9 cellular contexts compared by ENCODE assay signal in the genomic region with DNA sequence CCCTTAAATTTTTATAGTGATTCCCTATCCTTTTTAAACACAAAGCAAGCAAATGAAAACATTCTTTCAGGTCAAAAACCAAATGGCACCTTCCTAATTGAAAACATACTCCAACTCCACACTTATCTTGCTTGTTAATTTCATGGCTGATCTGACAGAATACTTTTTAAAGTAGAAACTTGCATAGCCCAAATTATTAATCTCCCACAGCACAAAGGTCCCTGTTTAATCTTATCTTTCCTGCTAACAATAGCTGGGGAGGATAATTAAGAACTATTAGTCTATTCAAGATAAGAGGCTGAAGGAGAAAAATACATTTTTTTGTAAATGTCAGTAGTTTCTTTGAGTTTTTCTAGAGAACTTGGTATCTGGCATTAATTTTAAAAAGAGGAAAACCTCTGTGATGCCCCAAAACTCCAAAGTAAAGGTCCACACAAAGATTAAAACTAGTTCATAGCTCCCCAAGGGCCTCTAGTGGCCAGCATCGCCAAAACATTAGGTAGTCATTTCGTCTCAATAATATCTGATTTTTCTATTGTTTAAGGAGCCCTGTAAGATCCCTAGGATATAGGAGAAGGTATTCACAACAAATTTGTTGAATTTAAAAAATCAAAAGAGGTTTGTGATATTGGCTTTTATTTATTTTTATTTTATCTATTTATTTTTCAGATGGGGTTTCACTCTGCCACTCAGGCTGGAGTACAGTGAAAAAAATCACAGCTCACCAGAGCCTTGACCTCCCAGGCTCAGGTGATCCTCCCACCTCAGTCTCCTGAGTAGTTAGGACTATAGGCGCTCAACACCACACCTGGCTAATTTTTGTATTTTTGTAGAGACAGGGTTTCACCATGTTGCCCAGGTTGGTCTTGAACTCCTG. TPM values are rescaled to one million over a fixed set of nuclear protein-coding genes. Genes with fewer than 3 reads are reported as not detected.
DNase-seq lines count a peak whose midpoint lies in the region; ATAC-seq, FAIRE-seq and TF ChIP-seq lines count a peak whose summit lies in the region.
"Had no signal": no experiment of that assay in that cellular context is flagged by ENCODE, and none has a peak within 500 bp of the region (broad histone marks: within the 10 kb centered on the region; RNA-seq: fewer than 3 reads in every experiment).

No MANE protein-coding gene starts in this region.

- H3K4me1 Mint-ChIP-seq in activated B cell treated with CpG ODN at 0.5 μM for 24 hours (peaks cover 24% of the 10 kb centered on the region), natural killer cell (peaks cover 5% of the 10 kb centered on the region in 2 donors)

- H3K9ac ChIP-seq in endothelial cell of umbilical vein (replicated peaks; ENCODE audit: extremely low read depth, insufficient read depth, low read length), result no peak overlapping the region

- no TSS peak for BruUV-seq in endothelial cell of umbilical vein (replicated peaks; lab: Mats Ljungman, UMichigan)

- no peaks in the 10 kb centered on the region for H3K79me2 ChIP-seq in endothelial cell of umbilical vein (ENCODE audit: control insufficient read depth, insufficient read depth, low read length)

- peak overlapping the region; percentile 18 for H2AFZ ChIP-seq in endothelial cell of umbilical vein (ENCODE audit: low read depth, low read length)

- CTCF ChIA-PET in activated B cell treated with CpG ODN at 0.5 μM for 24 hours (lab: Charles Lee) (interaction anchor here (0.6 to 3.4 kb wide), 30 partner anchors 14 to 626 kb away, joined by 3 to 34 read pairs (median 4); a partner anchor contains a TSS), endothelial cell of umbilical vein (lab: Charles Lee) (interaction anchor here (0.7 to 4.5 kb wide), 47 partner anchors 9 to 627 kb away, joined by 3 to 38 read pairs (median 4); a partner anchor contains a TSS)

- H3K4me1 ChIP-seq in endothelial cell of umbilical vein (ENCODE audit: control insufficient read depth, extremely low read depth, insufficient read depth, low read length), result peaks cover 20% of the 10 kb centered on the region

- H4K20me1 ChIP-seq in endothelial cell of umbilical vein (replicated peaks; ENCODE audit: control insufficient read depth, extremely low read depth, insufficient read depth, low read length), result no peaks in the 10 kb centered on the region

- H3K27ac Mint-ChIP-seq in activated B cell treated with CpG ODN at 0.5 μM for 24 hours (peak overlapping the region; percentile 26), natural killer cell (no peak overlapping the region)
- H3K27ac Mint-ChIP-seq: dendritic cell treated with granulocyte-macrophage colony-stimulating factor and Interleukin-4, amounts not matched to agents 40 ng/mL and 50 ng/mL, for 4 days had no signal

- H3K36me3 Mint-ChIP-seq in activated B cell treated with CpG ODN at 0.5 μM for 24 hours (ENCODE audit: low read depth) (no peaks in the 10 kb centered on the region), natural killer cell (no peaks in the 10 kb centered on the region)

- no peaks in the 10 kb centered on the region for H3K9me3 ChIP-seq in endothelial cell of umbilical vein (replicated peaks; ENCODE audit: control insufficient read depth, insufficient read depth, low read length)

- no peak overlapping the region for H3K4me2 ChIP-seq in endothelial cell of umbilical vein (ENCODE audit: insufficient read depth, low read length)

- TF ChIP-seq POLR2A in endothelial cell of umbilical vein (IDR thresholded peaks at IDR 0.05; ENCODE audit: low read depth, low read length), result no peak

- dilution Hi-C loops in endothelial cell of umbilical vein (cut with MboI; ENCODE audit: extremely low pct_ligation_motif_present, low sequenced_read_pairs), result no loop called here

- peak; percentile 4 for FAIRE-seq in endothelial cell of umbilical vein (lab: Jason Lieb, UNC)

- H3K4me3 Mint-ChIP-seq in activated B cell treated with CpG ODN at 0.5 μM for 24 hours (no peak overlapping the region), natural killer cell (no peak overlapping the region)
- H3K4me3 Mint-ChIP-seq: dendritic cell treated with granulocyte-macrophage colony-stimulating factor and Interleukin-4, amounts not matched to agents 40 ng/mL and 50 ng/mL, for 4 days had no signal

- DNase-seq in NCI-H2196 (lab: John Stamatoyannopoulos, UW; ENCODE audit: unreplicated experiment) (peak; percentile 16), NCI-H2196 treated with DMSO at 0.1 percent for 48 hours (lab: John Stamatoyannopoulos, UW; ENCODE audit: unreplicated experiment) (no peak), activated B cell treated with CpG ODN at 0.5 μM for 24 hours (no peak), endothelial cell of umbilical vein (ENCODE audit: low read depth, low spot score) (peak; percentile 70), natural killer cell (no peak), sciatic nerve (ENCODE audit: low spot score) (no peak)

- no peaks in the 10 kb centered on the region for H3K27me3 Mint-ChIP-seq in activated B cell treated with CpG ODN at 0.5 μM for 24 hours
- H3K27me3 Mint-ChIP-seq in natural killer cell (ENCODE audit: low read depth in 2 of 2), result peaks cover 0 to 2% of the 10 kb centered on the region in 2 donors
- H3K27me3 Mint-ChIP-seq: dendritic cell treated with granulocyte-macrophage colony-stimulating factor and Interleukin-4, amounts not matched to agents 40 ng/mL and 50 ng/mL, for 4 days had no signal

- TF ChIP-seq CTCF in LNCAP (IDR thresholded peaks at IDR 0.05) (peak; percentile 73), activated B cell treated with CpG ODN at 0.5 μM for 24 hours (IDR thresholded peaks at IDR 0.05) (peak; percentile 25), endothelial cell of umbilical vein (IDR thresholded peaks at IDR 0.05; ENCODE audit: extremely low read depth in 1 of 2, insufficient read depth in 1 of 2, low read depth in 1 of 2, low read length in 2 of 2) (peak; percentile 59 to 66), natural killer cell (IDR thresholded peaks at IDR 0.05) (peak; percentile 76)

- no peaks in the 10 kb centered on the region for H3K9me1 ChIP-seq in endothelial cell of umbilical vein (replicated peaks; ENCODE audit: control insufficient read depth, extremely low read depth, insufficient read depth, low read length)

- H3K9me3 Mint-ChIP-seq in activated B cell treated with CpG ODN at 0.5 μM for 24 hours (no peaks in the 10 kb centered on the region), natural killer cell (no peaks in the 10 kb centered on the region)

- ATAC-seq in activated B cell treated with CpG ODN at 0.5 μM for 24 hours (ENCODE audit: low read depth), result peak; percentile 74
- ATAC-seq in natural killer cell, result peak in 2 of 3 donors; percentile 64 to 67
- ATAC-seq in sciatic nerve, result no peak
- no peak for ATAC-seq in HG03196 (IDR thresholded peaks at IDR 0.05; ENCODE audit: unreplicated experiment)

- intact Hi-C loops in activated B cell treated with CpG ODN at 0.5 μM for 24 hours (cut with micrococcal nuclease) (loop anchor here (1.0 to 5.0 kb wide), 8 partner anchors 83 to 626 kb away; no protein-coding TSS in a partner anchor), endothelial cell of umbilical vein (cut with micrococcal nuclease) (loop anchor here (1.0 kb wide), 7 partner anchors 41 to 626 kb away; no protein-coding TSS in a partner anchor), natural killer cell (cut with micrococcal nuclease) (loop anchor here (1.0 to 10.0 kb wide), 2 partner anchors 324 to 628 kb away; no protein-coding TSS in a partner anchor), sciatic nerve (cut with DNase I) (loop anchor here (10.0 kb wide), 1 partner anchor 318 kb away; no protein-coding TSS in a partner anchor)

- no peak overlapping the region for H3K27ac ChIP-seq in endothelial cell of umbilical vein (ENCODE audit: insufficient read depth, low read depth, low read length)

- no peak overlapping the region for H3K4me3 ChIP-seq in endothelial cell of umbilical vein (replicated peaks in 1 of 3; ENCODE audit: insufficient read depth in 1 of 3, low read depth in 1 of 3, low read length in 3 of 3)

- no peaks in the 10 kb centered on the region for H3K36me3 ChIP-seq in endothelial cell of umbilical vein (ENCODE audit: control insufficient read depth in 2 of 2, extremely low read depth in 1 of 2, insufficient read depth in 2 of 2, low read length in 2 of 2)

- peaks cover 0 to 3% of the 10 kb centered on the region in 2 experiments for H3K27me3 ChIP-seq in endothelial cell of umbilical vein (ENCODE audit: control insufficient read depth in 2 of 2, insufficient read depth in 2 of 2, low read length in 2 of 2)

- POLR2A ChIA-PET in activated B cell treated with CpG ODN at 0.5 μM for 24 hours (lab: Charles Lee) (interaction anchor here (0.6 to 3.4 kb wide), 8 partner anchors 62 to 300 kb away, joined by 3 to 14 read pairs (median 4); no protein-coding TSS in a partner anchor), endothelial cell of umbilical vein (lab: Charles Lee) (no interaction called here)

RNA-seq across cellular contexts. Expression of a gene that starts 14.7 kb away (rescaled TPM):
- 0.49 and 0.98 TPM in 2 replicates for total RNA-seq in activated B cell treated with CpG ODN at 0.5 μM for 24 hours
- total RNA-seq in endothelial cell of umbilical vein, result 0.58 and 0.99 TPM in 2 replicates
- polyA plus RNA-seq in endothelial cell of umbilical vein, result 0.25 and 0.40 TPM in 2 replicates
- polyA plus RNA-seq in endothelial cell of umbilical vein (2011; cell fraction: cytosol; rRNA removed), result 0.35 and 0.37 TPM in 2 replicates
- 0.73 and 1.6 TPM in 2 replicates for polyA plus RNA-seq in endothelial cell of umbilical vein (2011; cell fraction: nucleus; rRNA removed)
- polyA plus RNA-seq in endothelial cell of umbilical vein (2012), result 0.83 and 0.96 TPM in 2 replicates
- polyA minus RNA-seq in endothelial cell of umbilical vein, result not detected in 2 replicates
- not detected for polyA minus RNA-seq in endothelial cell of umbilical vein (2011; cell fraction: cytosol; rRNA and poly(A)+ RNA removed)
- 0.77 TPM in 1 of 2 replicates, not detected in the other for polyA minus RNA-seq in endothelial cell of umbilical vein (2011; cell fraction: nucleus; rRNA and poly(A)+ RNA removed)
- total RNA-seq in natural killer cell, result 1 to 10 TPM; 1.8 to 2.2 (median 1.9) TPM
- 3.5 TPM for total RNA-seq in sciatic nerve

RNA-seq across cellular contexts. Expression of a gene that starts 15.0 kb away (rescaled TPM):
- total RNA-seq in activated B cell treated with CpG ODN at 0.5 μM for 24 hours, result 16.7 and 20.4 TPM in 2 replicates
- total RNA-seq in endothelial cell of umbilical vein, result 15.7 and 18.0 TPM in 2 replicates
- polyA plus RNA-seq in endothelial cell of umbilical vein, result 5.1 and 7.6 TPM in 2 replicates
- 9.8 and 11.9 TPM in 2 replicates for polyA plus RNA-seq in endothelial cell of umbilical vein (2011; cell fraction: cytosol; rRNA removed)
- 15.3 and 20.2 TPM in 2 replicates for polyA plus RNA-seq in endothelial cell of umbilical vein (2011; cell fraction: nucleus; rRNA removed)
- 11.8 and 18.7 TPM in 2 replicates for polyA plus RNA-seq in endothelial cell of umbilical vein (2012)
- polyA minus RNA-seq in endothelial cell of umbilical vein, result 2.6 and 3.9 TPM in 2 replicates
- polyA minus RNA-seq in endothelial cell of umbilical vein (2011; cell fraction: cytosol; rRNA and poly(A)+ RNA removed), result 5.2 TPM
- 6.9 and 7.8 TPM in 2 replicates for polyA minus RNA-seq in endothelial cell of umbilical vein (2011; cell fraction: nucleus; rRNA and poly(A)+ RNA removed)
- total RNA-seq in natural killer cell, result 10 to 100 TPM; 18.9 to 25.6 (median 24.5) TPM
- 10.2 TPM for total RNA-seq in sciatic nerve

RNA-seq across cellular contexts. Expression of a gene that starts 15.0 kb away (rescaled TPM):
- 14.9 and 16.5 TPM in 2 replicates for total RNA-seq in activated B cell treated with CpG ODN at 0.5 μM for 24 hours
- total RNA-seq in endothelial cell of umbilical vein, result 13.1 and 13.6 TPM in 2 replicates
- polyA plus RNA-seq in endothelial cell of umbilical vein, result 4.1 and 4.8 TPM in 2 replicates
- polyA plus RNA-seq in endothelial cell of umbilical vein (2011; cell fraction: cytosol; rRNA removed), result 4.6 and 4.7 TPM in 2 replicates
- polyA plus RNA-seq in endothelial cell of umbilical vein (2011; cell fraction: nucleus; rRNA removed), result 8.3 and 9.7 TPM in 2 replicates
- polyA plus RNA-seq in endothelial cell of umbilical vein (2012), result 8.3 and 10.6 TPM in 2 replicates
- 12.1 and 15.2 TPM in 2 replicates for polyA minus RNA-seq in endothelial cell of umbilical vein
- polyA minus RNA-seq in endothelial cell of umbilical vein (2011; cell fraction: cytosol; rRNA and poly(A)+ RNA removed), result 14.5 TPM
- polyA minus RNA-seq in endothelial cell of umbilical vein (2011; cell fraction: nucleus; rRNA and poly(A)+ RNA removed), result 16.1 and 17.5 TPM in 2 replicates
- 10 to 100 TPM; 19.6 to 25.1 (median 24.0) TPM for total RNA-seq in natural killer cell
- 7.8 TPM for total RNA-seq in sciatic nerve

RNA-seq across cellular contexts. Expression of a gene that starts 48.4 kb away (rescaled TPM):
- 263 and 286 TPM in 2 replicates for total RNA-seq in activated B cell treated with CpG ODN at 0.5 μM for 24 hours
- total RNA-seq in endothelial cell of umbilical vein, result 168 and 176 TPM in 2 replicates
- 27.0 and 39.2 TPM in 2 replicates for polyA plus RNA-seq in endothelial cell of umbilical vein
- 48.9 and 51.3 TPM in 2 replicates for polyA plus RNA-seq in endothelial cell of umbilical vein (2011; cell fraction: cytosol; rRNA removed)
- 58.9 and 73.2 TPM in 2 replicates for polyA plus RNA-seq in endothelial cell of umbilical vein (2011; cell fraction: nucleus; rRNA removed)
- polyA plus RNA-seq in endothelial cell of umbilical vein (2012), result 147 and 210 TPM in 2 replicates
- polyA minus RNA-seq in endothelial cell of umbilical vein, result 34.2 and 34.9 TPM in 2 replicates
- 14.4 TPM for polyA minus RNA-seq in endothelial cell of umbilical vein (2011; cell fraction: cytosol; rRNA and poly(A)+ RNA removed)
- 50.2 and 65.1 TPM in 2 replicates for polyA minus RNA-seq in endothelial cell of umbilical vein (2011; cell fraction: nucleus; rRNA and poly(A)+ RNA removed)
- 100 to 1,000 TPM; 165 to 226 (median 224) TPM for total RNA-seq in natural killer cell
- 23.7 TPM for total RNA-seq in sciatic nerve

RNA-seq across cellular contexts. Expression of a gene that starts 55.5 kb away (rescaled TPM):
- total RNA-seq in activated B cell treated with CpG ODN at 0.5 μM for 24 hours, result 7.4 and 8.1 TPM in 2 replicates
- 25.8 and 29.9 TPM in 2 replicates for total RNA-seq in endothelial cell of umbilical vein
- polyA plus RNA-seq in endothelial cell of umbilical vein, result 4.8 and 5.7 TPM in 2 replicates
- polyA plus RNA-seq in endothelial cell of umbilical vein (2011; cell fraction: cytosol; rRNA removed), result 10.1 TPM in 2 replicates
- 5.4 and 9.9 TPM in 2 replicates for polyA plus RNA-seq in endothelial cell of umbilical vein (2011; cell fraction: nucleus; rRNA removed)
- polyA plus RNA-seq in endothelial cell of umbilical vein (2012), result 14.3 and 24.5 TPM in 2 replicates
- polyA minus RNA-seq in endothelial cell of umbilical vein, result 9.0 and 11.8 TPM in 2 replicates
- 12.8 TPM for polyA minus RNA-seq in endothelial cell of umbilical vein (2011; cell fraction: cytosol; rRNA and poly(A)+ RNA removed)
- 6.4 and 17.3 TPM in 2 replicates for polyA minus RNA-seq in endothelial cell of umbilical vein (2011; cell fraction: nucleus; rRNA and poly(A)+ RNA removed)
- total RNA-seq in natural killer cell, result 1 to 10 TPM; 3.8 to 5.4 (median 5.2) TPM
- 4.8 TPM for total RNA-seq in sciatic nerve

Comparison
In these comparisons a context has a peak if more than half of its experiments do, and no peak if none do; other contexts are left out.
1. DNase-seq: peak in NCI-H2196 (single experiment) and endothelial cell of umbilical vein (single experiment); none in NCI-H2196 treated with DMSO at 0.1 percent for 48 hours (single experiment), activated B cell treated with CpG ODN at 0.5 μM for 24 hours (single experiment), natural killer cell (single experiment) and sciatic nerve (single experiment).
2. CTCF ChIP-seq: peak in every context shown above with its lines; median percentile 76 in natural killer cell; 73 in LNCAP; 62 in endothelial cell of umbilical vein; 25 in activated B cell treated with CpG ODN at 0.5 μM for 24 hours.
3. ATAC-seq: peak in activated B cell treated with CpG ODN at 0.5 μM for 24 hours (single experiment) and natural killer cell (2 of 3); none in sciatic nerve (single experiment) and HG03196 (single experiment).